Comparison of ENCODE assay signal across 18 cellular contexts in the genomic region with DNA sequence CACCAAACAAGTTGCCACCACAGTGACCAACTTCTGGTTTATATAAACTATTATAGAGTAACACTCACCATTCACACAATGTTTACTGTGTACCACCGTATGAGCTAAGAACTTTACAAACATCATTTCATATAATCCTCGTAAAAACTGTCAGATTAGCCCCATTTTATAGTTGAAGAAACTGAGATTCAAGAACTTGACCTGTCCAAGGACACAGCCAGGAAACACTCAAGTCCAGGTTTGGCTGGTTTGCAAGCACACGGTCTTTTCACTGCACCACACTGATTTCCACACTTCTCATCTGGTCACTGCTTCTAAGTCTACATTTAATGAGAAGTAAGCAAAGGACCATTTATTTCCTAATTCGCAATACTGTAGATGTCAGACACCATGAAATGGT.
"Had no signal": no experiment of that assay in that cellular context is flagged by ENCODE, and none has a peak within 500 bp of the region (broad histone marks: within the 10 kb centered on the region; RNA-seq: fewer than 3 reads in every experiment).

No MANE protein-coding gene starts in this region.

- H3K4me3 ChIP-seq: left lung, right atrium auricular region, skin epidermis, suprapubic skin had no signal

- H3K27ac ChIP-seq: left lung, right atrium auricular region, skin epidermis, suprapubic skin had no signal

- H3K9me3 Mint-ChIP-seq: effector memory CD8-positive, alpha-beta T cell had no signal

- ATAC-seq: effector memory CD8-positive, alpha-beta T cell; left lung; stimulated activated naive CD8-positive, alpha-beta T cell treated with anti-CD3 and anti-CD28 coated beads, Interleukin-15, Interleukin-2, amounts not matched to agents 100 U/mL and 50 U/mL, for 24 hours had no signal

- H3K27me3 Mint-ChIP-seq: activated naive CD8-positive, alpha-beta T cell treated with anti-CD3 and anti-CD28 coated beads for 36 hours; effector memory CD8-positive, alpha-beta T cell had no signal

- H3K27ac Mint-ChIP-seq: activated CD4-positive, alpha-beta memory T cell treated with anti-CD3 and anti-CD28 coated beads for 36 hours; activated naive CD8-positive, alpha-beta T cell treated with anti-CD3 and anti-CD28 coated beads for 36 hours; effector memory CD8-positive, alpha-beta T cell; nephron; T-helper 2 cell treated with Interferon-gamma antibody and Interleukin-4, amounts not matched to agents 5 μg/mL and 100 μg/mL, for 36 hours had no signal

- H3K36me3 ChIP-seq: left lung, right atrium auricular region, suprapubic skin had no signal

- DNase-seq: activated CD4-positive, alpha-beta memory T cell treated with anti-CD3 and anti-CD28 coated beads for 36 hours; activated CD4-positive, alpha-beta T cell treated with anti-CD3 and anti-CD28 coated beads for 4 hours; activated naive CD4-positive, alpha-beta T cell; activated naive CD8-positive, alpha-beta T cell treated with anti-CD3 and anti-CD28 coated beads for 36 hours; activated T-cell treated with anti-CD3 and anti-CD28 coated beads for 4 hours; amniotic stem cell; caudate nucleus; effector memory CD8-positive, alpha-beta T cell; foreskin fibroblast; left lung; midbrain; stimulated activated naive CD8-positive, alpha-beta T cell treated with anti-CD3 and anti-CD28 coated beads, Interleukin-15, Interleukin-2, amounts not matched to agents 100 U/mL and 50 U/mL, for 24 hours; trophoblast cell had no signal

- H3K4me3 Mint-ChIP-seq: activated CD4-positive, alpha-beta memory T cell treated with anti-CD3 and anti-CD28 coated beads for 36 hours; activated naive CD8-positive, alpha-beta T cell treated with anti-CD3 and anti-CD28 coated beads for 36 hours; effector memory CD8-positive, alpha-beta T cell; nephron; T-helper 2 cell treated with Interferon-gamma antibody and Interleukin-4, amounts not matched to agents 5 μg/mL and 100 μg/mL, for 36 hours had no signal

- H3K9me3 ChIP-seq: left lung, right atrium auricular region, suprapubic skin had no signal

- H3K27me3 ChIP-seq: left lung, right atrium auricular region, suprapubic skin had no signal
